In genomic region chr3:52787672-52788625, GRCh38 we compare ENCODE assay signal across 17 cellular contexts. TPM values are rescaled to one million over a fixed set of nuclear protein-coding genes. Genes with fewer than 3 reads are reported as not detected.
DNase-seq lines count a peak whose midpoint lies in the region; ATAC-seq and TF ChIP-seq lines count a peak whose summit lies in the region.
"Had no signal": no experiment of that assay in that cellular context is flagged by ENCODE, and none has a peak within 500 bp of the region (broad histone marks: within the 10 kb centered on the region; RNA-seq: fewer than 3 reads in every experiment).

No MANE protein-coding gene starts in this region.

- H3K27ac ChIP-seq in HCT116 (ENCODE audit: low read depth, low read length) (no peak overlapping the region), adrenal gland (no peak overlapping the region)
- H3K27ac ChIP-seq: foreskin keratinocyte, left lung, Peyer's patch, testis had no signal

- peaks cover 7% of the 10 kb centered on the region for H3K4me1 Mint-ChIP-seq in progenitor cell of endocrine pancreas (ENCODE audit: low read depth)
- H3K4me1 Mint-ChIP-seq in stimulated activated naive B cell treated with anti-CD40 and anti-IgM and Interleukin-4, amounts not matched to agents 10 μg/mL and 1 μg/mL and 100 μg/mL, for 72 hours: no peaks in the 10 kb centered on the region

- H3K36me3 ChIP-seq in HCT116 (ENCODE audit: control insufficient read depth in 1 of 2, insufficient read depth in 2 of 2, low read length in 2 of 2) (no peaks in the 10 kb centered on the region), adrenal gland (replicated peaks in 1 of 2) (no peaks in the 10 kb centered on the region)
- H3K36me3 ChIP-seq: left lung, Peyer's patch had no signal

- H3K4me1 ChIP-seq in HCT116 (ENCODE audit: control insufficient read depth in 1 of 2, insufficient read depth in 2 of 2, low read length in 2 of 2) (no peaks in the 10 kb centered on the region), adrenal gland (replicated peaks in 1 of 2) (no peaks in the 10 kb centered on the region)
- H3K4me1 ChIP-seq: foreskin keratinocyte, left lung, Peyer's patch, testis had no signal

- POLR2A ChIA-PET in HCT116 (lab: Charles Lee): interaction anchor here (1.2 kb wide), 1 partner anchor 11 kb away, joined by 3 read pairs; no protein-coding TSS in a partner anchor

- intact Hi-C loops in HCT116 (cut with micrococcal nuclease): no loop called here
- intact Hi-C loops in adrenal gland (cut with DNase I): no loop called here
- intact Hi-C loops in left ventricle myocardium superior (cut with micrococcal nuclease): no loop called here

- 0 out of 6 replicates have a peak, but pooled peaks of 2 of the 3 experiments have one; percentile 4 to 11 for TF ChIP-seq CTCF in HCT116 (IDR thresholded peaks at IDR 0.05 in 2 of 3, conservative IDR thresholded peaks at IDR 0.05 in 1 of 3; ENCODE audit: borderline replicate concordance in 1 of 3, insufficient read depth in 1 of 3, low read depth in 2 of 3, low read length in 2 of 3)
- no peak for TF ChIP-seq CTCF in adrenal gland (IDR thresholded peaks at IDR 0.05)
- TF ChIP-seq CTCF in progenitor cell of endocrine pancreas (IDR thresholded peaks at IDR 0.05; ENCODE audit: unreplicated experiment): peak; percentile 10

- H3K9me3 ChIP-seq in HCT116 (ENCODE audit: control insufficient read depth in 1 of 2, insufficient read depth in 1 of 2, low read depth in 1 of 2, low read length in 2 of 2) (no peaks in the 10 kb centered on the region), adrenal gland (replicated peaks in 1 of 3) (no peaks in the 10 kb centered on the region)
- H3K9me3 ChIP-seq: left lung, Peyer's patch, testis had no signal

- WGBS in adrenal gland, 4 donors: 34 to 78% (median 61%) methylated on average over 11 to 17 of the region's 17 CpGs

- peaks cover 5% of the 10 kb centered on the region; the same call in 1 of the 2 replicates for H3K27me3 ChIP-seq in HCT116 (ENCODE audit: insufficient read depth, low read length)
- H3K27me3 ChIP-seq in adrenal gland: no peaks in the 10 kb centered on the region
- H3K27me3 ChIP-seq: left lung, Peyer's patch, testis had no signal

- RAD21 ChIA-PET in HCT116 (lab: Charles Lee; ENCODE audit: low non-redundant PET in 1 of 2, low total read pairs in 2 of 2, uncharacterized antibody in 2 of 2, unreplicated experiment in 2 of 2): no interaction called here

- H3K4me3 Mint-ChIP-seq in progenitor cell of endocrine pancreas (ENCODE audit: low read depth): no peak overlapping the region
- H3K4me3 Mint-ChIP-seq in stimulated activated naive B cell treated with anti-CD40 and anti-IgM and Interleukin-4, amounts not matched to agents 10 μg/mL and 1 μg/mL and 100 μg/mL, for 72 hours: no peak overlapping the region

- no peak overlapping the region for H3K27ac Mint-ChIP-seq in progenitor cell of endocrine pancreas
- H3K27ac Mint-ChIP-seq in stimulated activated naive B cell treated with anti-CD40 and anti-IgM and Interleukin-4, amounts not matched to agents 10 μg/mL and 1 μg/mL and 100 μg/mL, for 72 hours: no peak overlapping the region

- TF ChIP-seq POLR2A in HCT116 (IDR thresholded peaks at IDR 0.05; ENCODE audit: borderline replicate concordance, extremely low read depth, insufficient read depth, insufficient read length): no peak
- no peak for TF ChIP-seq POLR2A in adrenal gland (IDR thresholded peaks at IDR 0.05)

- H3K9me3 Mint-ChIP-seq in progenitor cell of endocrine pancreas (ENCODE audit: low read depth): no peaks in the 10 kb centered on the region
- H3K9me3 Mint-ChIP-seq in stimulated activated naive B cell treated with anti-CD40 and anti-IgM and Interleukin-4, amounts not matched to agents 10 μg/mL and 1 μg/mL and 100 μg/mL, for 72 hours: no peaks in the 10 kb centered on the region

- no peak overlapping the region for H3K9ac ChIP-seq in HCT116 (ENCODE audit: low read length)

- no peaks in the 10 kb centered on the region for H3K36me3 Mint-ChIP-seq in progenitor cell of endocrine pancreas (ENCODE audit: insufficient read depth)
- H3K36me3 Mint-ChIP-seq in stimulated activated naive B cell treated with anti-CD40 and anti-IgM and Interleukin-4, amounts not matched to agents 10 μg/mL and 1 μg/mL and 100 μg/mL, for 72 hours: no peaks in the 10 kb centered on the region

- no peaks in the 10 kb centered on the region for H4K20me1 ChIP-seq in HCT116 (ENCODE audit: insufficient read depth)

- peak; percentile 39; the same call in 1 of the 2 replicates for ATAC-seq in HCT116
- no peak for ATAC-seq in left ventricle myocardium superior
- ATAC-seq in stimulated activated naive B cell treated with anti-CD40 and anti-IgM and Interleukin-4, amounts not matched to agents 10 μg/mL and 1 μg/mL and 100 μg/mL, for 72 hours (replicated peaks): no peak
- ATAC-seq: foreskin keratinocyte, left lung had no signal

- no peak overlapping the region for H3K4me2 ChIP-seq in HCT116 (ENCODE audit: low read length)

- H3K27me3 Mint-ChIP-seq in progenitor cell of endocrine pancreas: peaks cover 8% of the 10 kb centered on the region
- no peaks in the 10 kb centered on the region for H3K27me3 Mint-ChIP-seq in stimulated activated naive B cell treated with anti-CD40 and anti-IgM and Interleukin-4, amounts not matched to agents 10 μg/mL and 1 μg/mL and 100 μg/mL, for 72 hours

- no peak for TF ChIP-seq RAD21 in HCT116 (IDR thresholded peaks at IDR 0.05; ENCODE audit: low read depth)

- no TSS peak for BruUV-seq in HCT116 (replicated peaks; lab: Mats Ljungman, UMichigan)

- CTCF ChIA-PET in HCT116 (lab: Charles Lee): interaction anchor here (1.2 kb wide), 1 partner anchor 12 kb away, joined by 3 read pairs; no protein-coding TSS in a partner anchor

- DNase-seq in HCT116 (ENCODE audit: low read depth, low spot score) (no peak), adrenal gland (peak in 6 of 7 donors; percentile 35 to 73 (median 56)), left ventricle myocardium superior (peak; percentile 30), progenitor cell of endocrine pancreas (ENCODE audit: low spot score, unreplicated experiment) (no peak), NCI-H526 treated with DMSO at 0.1 percent for 48 hours (lab: John Stamatoyannopoulos, UW) (no peak), NCI-H2196 treated with DMSO at 0.1 percent for 48 hours (lab: John Stamatoyannopoulos, UW; ENCODE audit: unreplicated experiment) (no peak), activated gamma-delta T cell (lab: John Stamatoyannopoulos, UW) (no peak)
- no peak for DNase-seq in stimulated activated naive B cell treated with anti-CD40 and anti-IgM and Interleukin-4, amounts not matched to agents 10 μg/mL and 1 μg/mL and 100 μg/mL, for 72 hours
- DNase-seq: activated effector memory CD4-positive, alpha-beta T cell treated with anti-CD3 and anti-CD28 coated beads, Interleukin-2, amount 50 U/mL, for 16 hours; foreskin keratinocyte; MM.1S; NCI-H1694; T1000; testis had no signal

- H3K9me2 ChIP-seq in HCT116 (ENCODE audit: insufficient read depth): no peaks in the 10 kb centered on the region

- no peak overlapping the region for H2AFZ ChIP-seq in HCT116 (ENCODE audit: low read depth, low read length, poor library complexity, severe bottlenecking)

- no peak overlapping the region for H3K4me3 ChIP-seq in HCT116 (replicated peaks in 1 of 2; ENCODE audit: low read depth in 1 of 2, low read length in 2 of 2)
- no peak overlapping the region for H3K4me3 ChIP-seq in adrenal gland
- H3K4me3 ChIP-seq: left lung, Peyer's patch, testis had no signal

- H3K79me2 ChIP-seq in HCT116 (ENCODE audit: insufficient read depth, low read length): no peaks in the 10 kb centered on the region

TF ChIP-seq in HCT116, 20 proteins besides CTCF, POLR2A, EP300 and RAD21 (continues in another document):
- TF ChIP-seq SRF (IDR thresholded peaks at IDR 0.05; ENCODE audit: low read depth): no peak
- TF ChIP-seq TCF7L2 (IDR thresholded peaks at IDR 0.05; ENCODE audit: borderline replicate concordance, extremely low read depth, insufficient read depth, insufficient read length): no peak
- TF ChIP-seq CBX3 (IDR thresholded peaks at IDR 0.05; ENCODE audit: low read depth): no peak
- no peak for TF ChIP-seq EZH2 (IDR thresholded peaks at IDR 0.05)

RNA-seq across cellular contexts. Expression of gene ITIH3, which starts 6.6 kb away (rescaled TPM):
- total RNA-seq in HCT116 (2021; ENCODE audit: unreplicated experiment) (0.44 TPM), adrenal gland (10 to 100 TPM in 1 of 8 donors, 1 to 10 TPM in 6, under 1 TPM in 1; 0.18 to 31.7 (median 2.2) TPM), left ventricle myocardium superior (not detected), progenitor cell of endocrine pancreas (0.87 and 1.2 TPM in 2 replicates)
- polyA plus RNA-seq in HCT116 (2012): 0.08 TPM in 1 of 2 replicates, not detected in the other
- 1 to 10 TPM in 2 of 3 donors, under 1 TPM in 1; 0.97 to 9.2 (median 4.6) TPM for polyA plus RNA-seq in adrenal gland
- total RNA-seq: foreskin keratinocyte had no signal
- polyA plus RNA-seq: foreskin keratinocyte had no signal

RNA-seq across cellular contexts. Expression of gene ITIH1, which starts 10.6 kb away (rescaled TPM):
- total RNA-seq in HCT116 (2021; ENCODE audit: unreplicated experiment) (0.37 TPM), adrenal gland (1 to 10 TPM in 2 of 8 donors, under 1 TPM in 2, not detected in 4; 0.28 to 1.9 (median 0.82) TPM), left ventricle myocardium superior (not detected), progenitor cell of endocrine pancreas (11.3 and 14.1 TPM in 2 replicates)
- not detected in 2 replicates for polyA plus RNA-seq in HCT116 (2012)
- under 1 TPM; 0.34 to 0.60 (median 0.40) TPM for polyA plus RNA-seq in adrenal gland
- total RNA-seq: foreskin keratinocyte, Peyer's patch had no signal
- polyA plus RNA-seq: BJ, foreskin keratinocyte had no signal

RNA-seq across cellular contexts. Expression of gene NEK4, which starts 17.2 kb away (rescaled TPM):
- total RNA-seq in HCT116 (2021; ENCODE audit: unreplicated experiment): 36.2 TPM
- 14.6 and 16.4 TPM in 2 replicates for polyA plus RNA-seq in HCT116 (2012)
- total RNA-seq in adrenal gland: 10 to 100 TPM; 21.3 to 43.9 (median 29.6) TPM
- 10 to 100 TPM in 1 of 3 donors, 1 to 10 TPM in 2; 4.9 to 16.5 (median 8.0) TPM for polyA plus RNA-seq in adrenal gland
- 21.3 TPM for total RNA-seq in left ventricle myocardium superior
- total RNA-seq in progenitor cell of endocrine pancreas: 49.8 and 51.1 TPM in 2 replicates

RNA-seq across cellular contexts. Expression of gene ITIH4, which starts 42.5 kb away (rescaled TPM):
- total RNA-seq in HCT116 (2021; ENCODE audit: unreplicated experiment) (4.1 TPM), adrenal gland (100 to 1,000 TPM in 2 of 8 donors, 10 to 100 TPM in 6; 17.2 to 221 (median 45.5) TPM), left ventricle myocardium superior (4.1 TPM), progenitor cell of endocrine pancreas (2.9 and 9.7 TPM in 2 replicates)
- 1.0 and 3.4 TPM in 2 replicates for polyA plus RNA-seq in HCT116 (2012)
- 10 to 100 TPM; 10.6 to 71.6 (median 70.7) TPM for polyA plus RNA-seq in adrenal gland

RNA-seq across cellular contexts. Expression of gene MUSTN1, which starts 46.9 kb away (rescaled TPM):
- total RNA-seq in HCT116 (2021; ENCODE audit: unreplicated experiment) (0.44 TPM), adrenal gland (1 to 10 TPM in 3 of 8 donors, under 1 TPM in 1, not detected in 4; 0.50 to 6.5 (median 2.2) TPM), left ventricle myocardium superior (10.9 TPM), progenitor cell of endocrine pancreas (not detected in 2 replicates)
- 1.1 and 3.1 TPM in 2 replicates for polyA plus RNA-seq in HCT116 (2012)
- polyA plus RNA-seq in adrenal gland: 100 to 1,000 TPM in 1 of 3 donors, 10 to 100 TPM in 1, 1 to 10 TPM in 1; 1.4 to 128 (median 79.3) TPM
- polyA plus RNA-seq: BJ had no signal

Comparison
In these comparisons a context has a peak if more than half of its experiments do, and no peak if none do; other contexts are left out.
1. DNase-seq: peak in adrenal gland (6 of 7) and left ventricle myocardium superior (single experiment); none in HCT116 (single experiment), progenitor cell of endocrine pancreas (single experiment), NCI-H526 treated with DMSO at 0.1 percent for 48 hours (single experiment), stimulated activated naive B cell treated with anti-CD40 and anti-IgM and Interleukin-4, amounts not matched to agents 10 μg/mL and 1 μg/mL and 100 μg/mL, for 72 hours (single experiment), NCI-H2196 treated with DMSO at 0.1 percent for 48 hours (single experiment) and activated gamma-delta T cell (single experiment).
2. CTCF ChIP-seq: peak in HCT116 (2 of 3) and progenitor cell of endocrine pancreas (single experiment); none in adrenal gland (0 of 6).